In genomic region chr20:40650707-40651106, GRCh38 we compare ENCODE assay signal across 17 cellular contexts. TPM values are rescaled to one million over a fixed set of nuclear protein-coding genes. Genes with fewer than 3 reads are reported as not detected.
DNase-seq lines count a peak whose midpoint lies in the region; TF ChIP-seq lines count a peak whose summit lies in the region.
"Had no signal": no experiment of that assay in that cellular context is flagged by ENCODE, and none has a peak within 500 bp of the region (broad histone marks: within the 10 kb centered on the region; RNA-seq: fewer than 3 reads in every experiment).

No MANE protein-coding gene starts in this region.

- H3K27ac Mint-ChIP-seq in nephron progenitor cell = no peak overlapping the region
- H3K27ac Mint-ChIP-seq: CD4-positive, CD25-positive, alpha-beta regulatory T cell had no signal

- H3K27me3 Mint-ChIP-seq in nephron progenitor cell (ENCODE audit: low read depth, poor library complexity) = peaks cover 7% of the 10 kb centered on the region

- H3K4me3 Mint-ChIP-seq in nephron progenitor cell = no peak overlapping the region
- H3K4me3 Mint-ChIP-seq: CD4-positive, CD25-positive, alpha-beta regulatory T cell had no signal

- no peaks in the 10 kb centered on the region for H3K36me3 Mint-ChIP-seq in nephron progenitor cell (ENCODE audit: low read depth)
- H3K36me3 Mint-ChIP-seq: CD4-positive, CD25-positive, alpha-beta regulatory T cell had no signal

- H3K9me3 Mint-ChIP-seq in nephron progenitor cell = no peaks in the 10 kb centered on the region

- DNase-seq in Daoy (ENCODE audit: low read depth) (peak; percentile 32), NCI-H1105 (lab: John Stamatoyannopoulos, UW) (peak; percentile 47), dermis blood vessel endothelial cell (peak; percentile 35), iris pigment epithelial cell (ENCODE audit: low read depth) (peak; percentile 19), OCI-M1 (lab: John Stamatoyannopoulos, UW) (no peak), SKM-1 (lab: John Stamatoyannopoulos, UW; ENCODE audit: unreplicated experiment) (no peak), nephron progenitor cell (no peak), NCI-H1092 (lab: John Stamatoyannopoulos, UW) (no peak)
- DNase-seq: CD4-positive, CD25-positive, alpha-beta regulatory T cell; DMS79; GF-D8; KG1; NCI-H1694; NCI-H2107; NCI-H446; NCI-H774; SHP77 treated with DMSO at 0.1 percent for 48 hours had no signal

- peaks cover 62% of the 10 kb centered on the region for H3K4me1 Mint-ChIP-seq in nephron progenitor cell
- H3K4me1 Mint-ChIP-seq: CD4-positive, CD25-positive, alpha-beta regulatory T cell had no signal

- TF ChIP-seq CTCF in nephron progenitor cell (IDR thresholded peaks at IDR 0.05) = no peak

RNA-seq across cellular contexts. Expression of gene MAFB, which starts 38.3 kb away (rescaled TPM):
- 0.97 and 1.1 TPM in 2 replicates for total RNA-seq in Daoy (2014; rRNA removed; shearing (Covaris generic))
- 3.4 and 5.9 TPM in 2 replicates for total RNA-seq in dermis blood vessel endothelial cell
- total RNA-seq: CD4-positive, CD25-positive, alpha-beta regulatory T cell had no signal

Comparison
In these comparisons a context has a peak if more than half of its experiments do, and no peak if none do; other contexts are left out.
1. DNase-seq: peak in Daoy (single experiment), NCI-H1105 (single experiment), dermis blood vessel endothelial cell (single experiment) and iris pigment epithelial cell (single experiment); none in OCI-M1 (single experiment), SKM-1 (single experiment), nephron progenitor cell (single experiment) and NCI-H1092 (single experiment).